Comparison of ENCODE assay signal across 21 cellular contexts in the genomic region with DNA sequence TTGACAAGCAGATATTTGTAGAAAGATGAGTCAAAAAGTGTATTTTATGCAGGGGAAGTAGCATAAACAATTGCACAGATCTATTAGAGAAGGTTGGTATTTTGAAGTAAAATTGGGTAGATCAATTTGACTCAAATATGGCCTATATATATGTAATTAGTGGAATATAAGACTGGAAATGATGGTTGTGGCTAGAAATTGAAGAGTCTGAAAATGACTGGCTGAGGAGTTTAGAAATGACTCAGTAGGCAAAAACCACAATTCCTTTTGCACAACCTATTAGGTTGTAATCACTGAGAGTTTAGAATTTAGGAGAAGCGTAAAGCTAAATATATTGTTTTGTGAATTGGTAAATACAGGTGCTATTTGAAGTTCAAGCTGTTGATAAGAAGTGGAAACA.
DNase-seq lines count a peak whose midpoint lies in the region; ATAC-seq and TF ChIP-seq lines count a peak whose summit lies in the region.
"Had no signal": no experiment of that assay in that cellular context is flagged by ENCODE, and none has a peak within 500 bp of the region (broad histone marks: within the 10 kb centered on the region; RNA-seq: fewer than 3 reads in every experiment).

No MANE protein-coding gene starts in this region.

- ATAC-seq in stimulated activated naive CD8-positive, alpha-beta T cell treated with anti-CD3 and anti-CD28 coated beads, Interleukin-15, amount 100 ng/mL, for 72 hours, result peak; percentile 43
- ATAC-seq in stimulated activated naive CD8-positive, alpha-beta T cell treated with anti-CD3 and anti-CD28 coated beads, Interleukin-15, Interleukin-2, amounts not matched to agents 100 U/mL and 50 U/mL, for 24 hours, result no peak
- ATAC-seq in HG03045 (IDR thresholded peaks at IDR 0.05; ENCODE audit: unreplicated experiment) (peak; percentile 70), WTC11 (no peak)
- no peak for ATAC-seq in activated T-cell treated with anti-CD3 and anti-CD28 coated beads, Interleukin-2, amount 50 U/mL, for 72 hours (replicated peaks in 1 of 2)
- ATAC-seq: foreskin keratinocyte had no signal

- CTCF ChIA-PET in WTC11 (lab: Charles Lee), result no interaction called here

- no peak overlapping the region for H3K27ac Mint-ChIP-seq in stimulated activated naive CD8-positive, alpha-beta T cell treated with anti-CD3 and anti-CD28 coated beads, Interleukin-15, amount 100 ng/mL, for 72 hours
- H3K27ac Mint-ChIP-seq in activated T-cell treated with anti-CD3 and anti-CD28 coated beads, Interleukin-2, amount 50 U/mL, for 72 hours, result no peak overlapping the region
- no peak overlapping the region for H3K27ac Mint-ChIP-seq in WTC11
- H3K27ac Mint-ChIP-seq: B cell had no signal

- no peaks in the 10 kb centered on the region for H3K36me3 Mint-ChIP-seq in activated T-cell treated with anti-CD3 and anti-CD28 coated beads, Interleukin-2, amount 50 U/mL, for 72 hours (ENCODE audit: insufficient read depth in 2 of 2)
- H3K36me3 Mint-ChIP-seq in WTC11, result no peaks in the 10 kb centered on the region

- H3K4me3 Mint-ChIP-seq in stimulated activated naive CD8-positive, alpha-beta T cell treated with anti-CD3 and anti-CD28 coated beads, Interleukin-15, amount 100 ng/mL, for 72 hours, result no peak overlapping the region
- no peak overlapping the region for H3K4me3 Mint-ChIP-seq in activated T-cell treated with anti-CD3 and anti-CD28 coated beads, Interleukin-2, amount 50 U/mL, for 72 hours
- no peak overlapping the region for H3K4me3 Mint-ChIP-seq in WTC11
- H3K4me3 Mint-ChIP-seq: B cell had no signal

- no peaks in the 10 kb centered on the region for H3K27me3 Mint-ChIP-seq in stimulated activated naive CD8-positive, alpha-beta T cell treated with anti-CD3 and anti-CD28 coated beads, Interleukin-15, amount 100 ng/mL, for 72 hours
- no peaks in the 10 kb centered on the region for H3K27me3 Mint-ChIP-seq in activated T-cell treated with anti-CD3 and anti-CD28 coated beads, Interleukin-2, amount 50 U/mL, for 72 hours (ENCODE audit: low read depth)
- H3K27me3 Mint-ChIP-seq in WTC11 (ENCODE audit: low read depth), result no peaks in the 10 kb centered on the region
- H3K27me3 Mint-ChIP-seq: B cell had no signal

- DNase-seq in stimulated activated naive CD8-positive, alpha-beta T cell treated with anti-CD3 and anti-CD28 coated beads, Interleukin-15, amount 100 ng/mL, for 72 hours, result no peak
- DNase-seq in stimulated activated naive CD8-positive, alpha-beta T cell treated with anti-CD3 and anti-CD28 coated beads, Interleukin-15, Interleukin-2, amounts not matched to agents 100 U/mL and 50 U/mL, for 24 hours, result no peak
- peak; percentile 67 for DNase-seq in MV-4-11 (lab: John Stamatoyannopoulos, UW)
- no peak for DNase-seq in activated T-cell treated with anti-CD3 and anti-CD28 coated beads, Interleukin-2, amount 50 U/mL, for 72 hours
- DNase-seq in WTC11 (ENCODE audit: low spot score), result no peak
- no peak for DNase-seq in activated T-cell treated with anti-CD3 and anti-CD28 coated beads for 4 hours
- DNase-seq in NCI-H510A treated with DMSO at 0.1 percent for 48 hours (lab: John Stamatoyannopoulos, UW), result no peak
- DNase-seq: activated CD4-positive, alpha-beta T cell treated with anti-CD3 and anti-CD28 coated beads for 4 hours; activated gamma-delta T cell; amniotic stem cell; dorsolateral prefrontal cortex; foreskin keratinocyte; hypothalamus; islet precursor cell; NCI-H1436 treated with DMSO at 0.1 percent for 48 hours; NCI-H82; Peyer's patch; SK-N-SH; stimulated activated CD4-positive, alpha-beta T cell treated with anti-CD3 and anti-CD28 coated beads, Interleukin-4, amount 100 ng/mL, for 24 hours had no signal

- no peak for TF ChIP-seq CTCF in WTC11 (IDR thresholded peaks at IDR 0.05)

- no peaks in the 10 kb centered on the region for H3K4me1 Mint-ChIP-seq in stimulated activated naive CD8-positive, alpha-beta T cell treated with anti-CD3 and anti-CD28 coated beads, Interleukin-15, amount 100 ng/mL, for 72 hours
- H3K4me1 Mint-ChIP-seq in activated T-cell treated with anti-CD3 and anti-CD28 coated beads, Interleukin-2, amount 50 U/mL, for 72 hours (ENCODE audit: low read depth), result no peaks in the 10 kb centered on the region
- H3K4me1 Mint-ChIP-seq in WTC11, result no peaks in the 10 kb centered on the region
- H3K4me1 Mint-ChIP-seq: B cell had no signal

- POLR2A ChIA-PET in WTC11 (lab: Charles Lee), result no interaction called here

- peaks cover 1 to 4% of the 10 kb centered on the region in 2 donors for H3K9me3 Mint-ChIP-seq in stimulated activated naive CD8-positive, alpha-beta T cell treated with anti-CD3 and anti-CD28 coated beads, Interleukin-15, amount 100 ng/mL, for 72 hours
- peaks cover 1 to 3% of the 10 kb centered on the region in 2 donors for H3K9me3 Mint-ChIP-seq in activated T-cell treated with anti-CD3 and anti-CD28 coated beads, Interleukin-2, amount 50 U/mL, for 72 hours
- H3K9me3 Mint-ChIP-seq in WTC11, result no peaks in the 10 kb centered on the region

TF ChIP-seq in WTC11, 78 proteins besides CTCF, POLR2A, EP300 and RAD21:
- no peak for TF ChIP-seq ETV6 (CRISPR knock-in tag; IDR thresholded peaks at IDR 0.05)
- TF ChIP-seq ESRRA (CRISPR knock-in tag; IDR thresholded peaks at IDR 0.05; ENCODE audit: borderline replicate concordance), result no peak
- no peak for TF ChIP-seq SMAD4 (CRISPR knock-in tag; IDR thresholded peaks at IDR 0.05)
- TF ChIP-seq, protein P1, sequence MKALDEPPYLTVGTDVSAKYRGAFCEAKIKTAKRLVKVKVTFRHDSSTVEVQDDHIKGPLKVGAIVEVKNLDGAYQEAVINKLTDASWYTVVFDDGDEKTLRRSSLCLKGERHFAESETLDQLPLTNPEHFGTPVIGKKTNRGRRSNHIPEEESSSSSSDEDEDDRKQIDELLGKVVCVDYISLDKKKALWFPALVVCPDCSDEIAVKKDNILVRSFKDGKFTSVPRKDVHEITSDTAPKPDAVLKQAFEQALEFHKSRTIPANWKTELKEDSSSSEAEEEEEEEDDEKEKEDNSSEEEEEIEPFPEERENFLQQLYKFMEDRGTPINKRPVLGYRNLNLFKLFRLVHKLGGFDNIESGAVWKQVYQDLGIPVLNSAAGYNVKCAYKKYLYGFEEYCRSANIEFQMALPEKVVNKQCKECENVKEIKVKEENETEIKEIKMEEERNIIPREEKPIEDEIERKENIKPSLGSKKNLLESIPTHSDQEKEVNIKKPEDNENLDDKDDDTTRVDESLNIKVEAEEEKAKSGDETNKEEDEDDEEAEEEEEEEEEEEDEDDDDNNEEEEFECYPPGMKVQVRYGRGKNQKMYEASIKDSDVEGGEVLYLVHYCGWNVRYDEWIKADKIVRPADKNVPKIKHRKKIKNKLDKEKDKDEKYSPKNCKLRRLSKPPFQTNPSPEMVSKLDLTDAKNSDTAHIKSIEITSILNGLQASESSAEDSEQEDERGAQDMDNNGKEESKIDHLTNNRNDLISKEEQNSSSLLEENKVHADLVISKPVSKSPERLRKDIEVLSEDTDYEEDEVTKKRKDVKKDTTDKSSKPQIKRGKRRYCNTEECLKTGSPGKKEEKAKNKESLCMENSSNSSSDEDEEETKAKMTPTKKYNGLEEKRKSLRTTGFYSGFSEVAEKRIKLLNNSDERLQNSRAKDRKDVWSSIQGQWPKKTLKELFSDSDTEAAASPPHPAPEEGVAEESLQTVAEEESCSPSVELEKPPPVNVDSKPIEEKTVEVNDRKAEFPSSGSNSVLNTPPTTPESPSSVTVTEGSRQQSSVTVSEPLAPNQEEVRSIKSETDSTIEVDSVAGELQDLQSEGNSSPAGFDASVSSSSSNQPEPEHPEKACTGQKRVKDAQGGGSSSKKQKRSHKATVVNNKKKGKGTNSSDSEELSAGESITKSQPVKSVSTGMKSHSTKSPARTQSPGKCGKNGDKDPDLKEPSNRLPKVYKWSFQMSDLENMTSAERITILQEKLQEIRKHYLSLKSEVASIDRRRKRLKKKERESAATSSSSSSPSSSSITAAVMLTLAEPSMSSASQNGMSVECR (CRISPR knock-in tag; IDR thresholded peaks at IDR 0.05; ENCODE audit: borderline replicate concordance), result no peak
- TF ChIP-seq, protein P2, sequence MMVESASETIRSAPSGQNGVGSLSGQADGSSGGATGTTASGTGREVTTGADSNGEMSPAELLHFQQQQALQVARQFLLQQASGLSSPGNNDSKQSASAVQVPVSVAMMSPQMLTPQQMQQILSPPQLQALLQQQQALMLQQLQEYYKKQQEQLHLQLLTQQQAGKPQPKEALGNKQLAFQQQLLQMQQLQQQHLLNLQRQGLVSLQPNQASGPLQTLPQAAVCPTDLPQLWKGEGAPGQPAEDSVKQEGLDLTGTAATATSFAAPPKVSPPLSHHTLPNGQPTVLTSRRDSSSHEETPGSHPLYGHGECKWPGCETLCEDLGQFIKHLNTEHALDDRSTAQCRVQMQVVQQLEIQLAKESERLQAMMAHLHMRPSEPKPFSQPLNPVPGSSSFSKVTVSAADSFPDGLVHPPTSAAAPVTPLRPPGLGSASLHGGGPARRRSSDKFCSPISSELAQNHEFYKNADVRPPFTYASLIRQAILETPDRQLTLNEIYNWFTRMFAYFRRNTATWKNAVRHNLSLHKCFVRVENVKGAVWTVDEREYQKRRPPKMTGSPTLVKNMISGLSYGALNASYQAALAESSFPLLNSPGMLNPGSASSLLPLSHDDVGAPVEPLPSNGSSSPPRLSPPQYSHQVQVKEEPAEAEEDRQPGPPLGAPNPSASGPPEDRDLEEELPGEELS (CRISPR knock-in tag; IDR thresholded peaks at IDR 0.05), result no peak
- TF ChIP-seq, protein P3, sequence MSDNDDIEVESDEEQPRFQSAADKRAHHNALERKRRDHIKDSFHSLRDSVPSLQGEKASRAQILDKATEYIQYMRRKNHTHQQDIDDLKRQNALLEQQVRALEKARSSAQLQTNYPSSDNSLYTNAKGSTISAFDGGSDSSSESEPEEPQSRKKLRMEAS (CRISPR knock-in tag; IDR thresholded peaks at IDR 0.05), result no peak

Comparison
In these comparisons a context has a peak if more than half of its experiments do, and no peak if none do; other contexts are left out.
1. ATAC-seq: peak in stimulated activated naive CD8-positive, alpha-beta T cell treated with anti-CD3 and anti-CD28 coated beads, Interleukin-15, amount 100 ng/mL, for 72 hours (single experiment) and HG03045 (single experiment); none in stimulated activated naive CD8-positive, alpha-beta T cell treated with anti-CD3 and anti-CD28 coated beads, Interleukin-15, Interleukin-2, amounts not matched to agents 100 U/mL and 50 U/mL, for 24 hours (single experiment), activated T-cell treated with anti-CD3 and anti-CD28 coated beads, Interleukin-2, amount 50 U/mL, for 72 hours (0 of 2) and WTC11 (single experiment).